In the genomic region with DNA sequence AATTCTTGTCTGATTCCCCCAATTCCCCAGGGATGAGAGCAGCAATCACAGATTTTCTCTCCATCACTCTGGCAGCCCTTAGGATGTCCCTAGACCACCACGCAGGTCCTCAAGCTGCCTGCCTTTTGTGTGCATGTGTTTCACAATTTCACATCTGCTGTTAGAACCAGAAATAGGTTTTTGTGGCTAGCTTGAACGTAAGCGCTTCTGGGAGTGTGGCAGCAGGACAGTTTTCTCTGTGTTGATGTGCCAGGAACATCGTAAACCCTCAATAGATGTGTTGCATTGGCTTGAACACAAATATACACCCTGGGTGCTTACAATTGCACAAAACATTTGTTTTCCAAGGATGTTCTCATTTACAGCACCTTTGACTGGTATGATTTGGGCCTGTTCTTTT, we compare ENCODE assay signal across 17 cellular contexts.
"Had no signal": no experiment of that assay in that cellular context is flagged by ENCODE, and none has a peak within 500 bp of the region (broad histone marks: within the 10 kb centered on the region; RNA-seq: fewer than 3 reads in every experiment).

No MANE protein-coding gene starts in this region.

- DNase-seq: activated CD4-positive, alpha-beta T cell treated with anti-CD3 and anti-CD28 coated beads, Interleukin-2, amount 10 ng/mL, durations not matched to agents 7 days and 5 days; activated CD8-positive, alpha-beta memory T cell treated with anti-CD3 and anti-CD28 coated beads for 24 hours; activated naive CD4-positive, alpha-beta T cell; activated naive CD8-positive, alpha-beta T cell treated with anti-CD3 and anti-CD28 coated beads, Interleukin-2, amount 10 ng/mL, durations not matched to agents 7 days and 5 days; brain microvascular endothelial cell; cortex of kidney; effector CD4-positive, alpha-beta T cell; esophagus squamous epithelium; foreskin melanocyte; heart right ventricle; left colon; lower lobe of right lung; pancreas; stimulated activated CD4-positive, alpha-beta T cell treated with anti-CD3 and anti-CD28 coated beads, Interleukin-2, amount 100 ng/mL, for 48 hours; stimulated activated naive B cell treated with anti-CD40 and anti-IgM and Interleukin-4, amounts not matched to agents 10 μg/mL and 1 μg/mL and 100 μg/mL, for 72 hours; tibial artery had no signal

- ATAC-seq: heart right ventricle; left colon; lower lobe of right lung; pancreas; stimulated activated naive B cell treated with anti-CD40 and anti-IgM and Interleukin-4, amounts not matched to agents 10 μg/mL and 1 μg/mL and 100 μg/mL, for 72 hours had no signal

- H3K27ac ChIP-seq: brain microvascular endothelial cell, heart right ventricle, lower lobe of right lung, pancreas, tibial artery, vagina had no signal
